In the genomic region with DNA sequence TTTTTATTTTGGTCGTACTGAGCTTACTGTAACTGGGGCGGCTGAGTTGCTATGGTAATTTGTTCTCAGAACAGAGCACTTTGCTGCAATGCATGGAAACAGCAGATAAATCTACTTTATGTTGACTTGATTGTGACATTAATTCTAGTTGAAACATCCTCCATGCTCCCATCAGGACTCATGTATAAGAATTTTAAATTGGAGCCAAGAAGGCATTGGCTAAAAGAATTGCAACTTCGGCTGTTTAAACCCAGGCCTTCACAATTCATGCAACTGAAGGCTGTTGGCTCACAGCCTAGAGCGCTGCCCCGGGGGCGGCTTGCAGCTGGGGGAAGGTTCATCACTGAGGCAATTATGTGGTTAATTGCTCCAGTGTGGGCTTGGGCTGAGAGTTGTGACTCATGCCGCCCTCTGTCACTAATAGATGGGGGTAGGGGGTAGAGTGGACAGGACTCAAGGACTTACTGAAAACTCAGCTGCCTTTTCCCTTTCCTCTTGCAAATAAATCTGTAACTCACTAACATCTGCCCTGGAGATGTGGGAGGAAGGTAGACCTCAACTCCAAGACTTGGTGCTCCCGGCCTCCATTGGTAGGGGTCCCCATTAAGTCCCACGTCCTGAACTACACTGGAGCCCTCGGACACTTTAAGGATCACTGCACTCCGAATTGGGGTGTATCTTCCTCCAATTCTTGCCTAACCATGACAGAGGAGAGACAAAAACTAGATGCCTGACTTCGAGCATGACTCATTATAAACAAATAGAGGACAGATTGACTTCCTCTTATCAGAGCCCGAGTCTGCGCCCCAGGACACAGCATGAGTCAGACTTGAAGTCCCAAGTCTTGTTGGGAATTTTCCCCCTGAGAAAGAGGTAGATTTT, we compare ENCODE assay signal across 1 cellular context.
TF ChIP-seq lines count a peak whose summit lies in the region.

No MANE protein-coding gene starts in this region.

TF ChIP-seq in HepG2, 621 proteins besides CTCF, POLR2A, EP300 and RAD21 (continued from another document and continues in another):
- TF ChIP-seq, protein P1, sequence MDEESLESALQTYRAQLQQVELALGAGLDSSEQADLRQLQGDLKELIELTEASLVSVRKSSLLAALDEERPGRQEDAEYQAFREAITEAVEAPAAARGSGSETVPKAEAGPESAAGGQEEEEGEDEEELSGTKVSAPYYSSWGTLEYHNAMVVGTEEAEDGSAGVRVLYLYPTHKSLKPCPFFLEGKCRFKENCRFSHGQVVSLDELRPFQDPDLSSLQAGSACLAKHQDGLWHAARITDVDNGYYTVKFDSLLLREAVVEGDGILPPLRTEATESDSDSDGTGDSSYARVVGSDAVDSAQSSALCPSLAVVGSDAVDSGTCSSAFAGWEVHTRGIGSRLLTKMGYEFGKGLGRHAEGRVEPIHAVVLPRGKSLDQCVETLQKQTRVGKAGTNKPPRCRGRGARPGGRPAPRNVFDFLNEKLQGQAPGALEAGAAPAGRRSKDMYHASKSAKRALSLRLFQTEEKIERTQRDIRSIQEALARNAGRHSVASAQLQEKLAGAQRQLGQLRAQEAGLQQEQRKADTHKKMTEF (CRISPR knock-in tag; IDR thresholded peaks at IDR 0.05), result peak; percentile 66; the same call in 1 of the 2 replicates
- TF ChIP-seq MTERF4 (CRISPR knock-in tag; IDR thresholded peaks at IDR 0.05) (no peak), RBM22 (optimal IDR thresholded peaks at IDR 0.05; ENCODE audit: low read length) (no peak), ATM (IDR thresholded peaks at IDR 0.05; ENCODE audit: borderline replicate concordance) (no peak), EEA1 (CRISPR knock-in tag; IDR thresholded peaks at IDR 0.05; ENCODE audit: borderline replicate concordance) (no peak), ZNF274 (CRISPR knock-in tag; IDR thresholded peaks at IDR 0.05) (peak; percentile 44; the same call in 1 of the 2 replicates), CEBPZ (IDR thresholded peaks at IDR 0.05; ENCODE audit: low read length) (no peak), YY1 (IDR thresholded peaks at IDR 0.05; ENCODE audit: insufficient read depth, insufficient replicate concordance, low read depth, low read length) (no peak), ZNF17 (CRISPR knock-in tag; IDR thresholded peaks at IDR 0.05) (no peak), MAZ (IDR thresholded peaks at IDR 0.05; ENCODE audit: borderline replicate concordance, low read depth, low read length) (no peak), MAZ (CRISPR knock-in tag; IDR thresholded peaks at IDR 0.05; ENCODE audit: low read depth) (peak; percentile 39; the same call in 1 of the 2 replicates), ZNF224 (CRISPR knock-in tag; IDR thresholded peaks at IDR 0.05) (no peak; the same call in 1 of the 2 replicates), ZZZ3 (CRISPR knock-in tag; IDR thresholded peaks at IDR 0.05; ENCODE audit: borderline replicate concordance) (no peak), TFDP2 (CRISPR knock-in tag; IDR thresholded peaks at IDR 0.05) (no peak; the same call in 1 of the 2 replicates), BCL6 (CRISPR knock-in tag; IDR thresholded peaks at IDR 0.05) (no peak), BHLHE40 (IDR thresholded peaks at IDR 0.05; ENCODE audit: low read length) (no peak), SKI (IDR thresholded peaks at IDR 0.05; ENCODE audit: partially characterized antibody) (peak; percentile 50), SALL2 (CRISPR knock-in tag; IDR thresholded peaks at IDR 0.05) (0 out of 2 replicates have a peak, but pooled peaks have one; percentile 37), ZNF512B (CRISPR knock-in tag; IDR thresholded peaks at IDR 0.05; ENCODE audit: borderline replicate concordance) (no peak), TEAD3 (CRISPR knock-in tag; optimal IDR thresholded peaks at IDR 0.05; ENCODE audit: borderline replicate concordance) (peak; percentile 33), ZNF317 (CRISPR knock-in tag; IDR thresholded peaks at IDR 0.05) (peak; percentile 36; the same call in 1 of the 2 replicates), PCBP1 (IDR thresholded peaks at IDR 0.05; ENCODE audit: borderline replicate concordance, low read depth, low read length) (no peak), ZNF672 (CRISPR knock-in tag; IDR thresholded peaks at IDR 0.05) (no peak), ZNF367 (CRISPR knock-in tag; IDR thresholded peaks at IDR 0.05; ENCODE audit: borderline replicate concordance) (no peak), ZNF75D (CRISPR knock-in tag; IDR thresholded peaks at IDR 0.05; ENCODE audit: borderline replicate concordance) (no peak), ZNF556 (CRISPR knock-in tag; IDR thresholded peaks at IDR 0.05; ENCODE audit: borderline replicate concordance) (no peak), TP53 (CRISPR knock-in tag; conservative IDR thresholded peaks at IDR 0.05) (no peak), ZNF639 (CRISPR knock-in tag; conservative IDR thresholded peaks at IDR 0.05) (no peak), ZNF124 (CRISPR knock-in tag; IDR thresholded peaks at IDR 0.05) (no peak), RBM39 (IDR thresholded peaks at IDR 0.05; ENCODE audit: low read depth, low read length, poor library complexity, severe bottlenecking) (no peak)
- TF ChIP-seq, protein P2, sequence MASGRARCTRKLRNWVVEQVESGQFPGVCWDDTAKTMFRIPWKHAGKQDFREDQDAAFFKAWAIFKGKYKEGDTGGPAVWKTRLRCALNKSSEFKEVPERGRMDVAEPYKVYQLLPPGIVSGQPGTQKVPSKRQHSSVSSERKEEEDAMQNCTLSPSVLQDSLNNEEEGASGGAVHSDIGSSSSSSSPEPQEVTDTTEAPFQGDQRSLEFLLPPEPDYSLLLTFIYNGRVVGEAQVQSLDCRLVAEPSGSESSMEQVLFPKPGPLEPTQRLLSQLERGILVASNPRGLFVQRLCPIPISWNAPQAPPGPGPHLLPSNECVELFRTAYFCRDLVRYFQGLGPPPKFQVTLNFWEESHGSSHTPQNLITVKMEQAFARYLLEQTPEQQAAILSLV (CRISPR knock-in tag; IDR thresholded peaks at IDR 0.05; ENCODE audit: borderline replicate concordance), result no peak
- TF ChIP-seq, protein P3, sequence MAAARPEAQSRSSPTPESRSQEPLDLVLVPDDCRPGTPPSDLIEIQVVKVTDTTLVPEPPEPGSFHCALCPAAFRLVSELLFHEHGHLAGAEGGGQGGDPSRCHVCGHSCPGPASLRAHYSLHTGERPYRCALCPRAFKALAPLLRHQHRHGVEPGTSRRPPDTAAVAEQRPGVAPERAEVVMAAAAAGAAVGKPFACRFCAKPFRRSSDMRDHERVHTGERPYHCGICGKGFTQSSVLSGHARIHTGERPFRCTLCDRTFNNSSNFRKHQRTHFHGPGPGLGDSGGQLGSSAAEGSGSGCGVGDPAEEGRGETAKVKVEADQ (CRISPR knock-in tag; IDR thresholded peaks at IDR 0.05; ENCODE audit: borderline replicate concordance), result no peak; the same call in 1 of the 2 replicates
- TF ChIP-seq, protein P4, sequence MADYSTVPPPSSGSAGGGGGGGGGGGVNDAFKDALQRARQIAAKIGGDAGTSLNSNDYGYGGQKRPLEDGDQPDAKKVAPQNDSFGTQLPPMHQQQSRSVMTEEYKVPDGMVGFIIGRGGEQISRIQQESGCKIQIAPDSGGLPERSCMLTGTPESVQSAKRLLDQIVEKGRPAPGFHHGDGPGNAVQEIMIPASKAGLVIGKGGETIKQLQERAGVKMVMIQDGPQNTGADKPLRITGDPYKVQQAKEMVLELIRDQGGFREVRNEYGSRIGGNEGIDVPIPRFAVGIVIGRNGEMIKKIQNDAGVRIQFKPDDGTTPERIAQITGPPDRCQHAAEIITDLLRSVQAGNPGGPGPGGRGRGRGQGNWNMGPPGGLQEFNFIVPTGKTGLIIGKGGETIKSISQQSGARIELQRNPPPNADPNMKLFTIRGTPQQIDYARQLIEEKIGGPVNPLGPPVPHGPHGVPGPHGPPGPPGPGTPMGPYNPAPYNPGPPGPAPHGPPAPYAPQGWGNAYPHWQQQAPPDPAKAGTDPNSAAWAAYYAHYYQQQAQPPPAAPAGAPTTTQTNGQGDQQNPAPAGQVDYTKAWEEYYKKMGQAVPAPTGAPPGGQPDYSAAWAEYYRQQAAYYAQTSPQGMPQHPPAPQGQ (CRISPR knock-in tag; IDR thresholded peaks at IDR 0.05; ENCODE audit: borderline replicate concordance), result no peak
- TF ChIP-seq, protein P5, sequence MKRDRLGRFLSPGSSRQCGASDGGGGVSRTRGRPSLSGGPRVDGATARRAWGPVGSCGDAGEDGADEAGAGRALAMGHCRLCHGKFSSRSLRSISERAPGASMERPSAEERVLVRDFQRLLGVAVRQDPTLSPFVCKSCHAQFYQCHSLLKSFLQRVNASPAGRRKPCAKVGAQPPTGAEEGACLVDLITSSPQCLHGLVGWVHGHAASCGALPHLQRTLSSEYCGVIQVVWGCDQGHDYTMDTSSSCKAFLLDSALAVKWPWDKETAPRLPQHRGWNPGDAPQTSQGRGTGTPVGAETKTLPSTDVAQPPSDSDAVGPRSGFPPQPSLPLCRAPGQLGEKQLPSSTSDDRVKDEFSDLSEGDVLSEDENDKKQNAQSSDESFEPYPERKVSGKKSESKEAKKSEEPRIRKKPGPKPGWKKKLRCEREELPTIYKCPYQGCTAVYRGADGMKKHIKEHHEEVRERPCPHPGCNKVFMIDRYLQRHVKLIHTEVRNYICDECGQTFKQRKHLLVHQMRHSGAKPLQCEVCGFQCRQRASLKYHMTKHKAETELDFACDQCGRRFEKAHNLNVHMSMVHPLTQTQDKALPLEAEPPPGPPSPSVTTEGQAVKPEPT (CRISPR knock-in tag; IDR thresholded peaks at IDR 0.05; ENCODE audit: low read depth), result no peak
- TF ChIP-seq, protein P6, sequence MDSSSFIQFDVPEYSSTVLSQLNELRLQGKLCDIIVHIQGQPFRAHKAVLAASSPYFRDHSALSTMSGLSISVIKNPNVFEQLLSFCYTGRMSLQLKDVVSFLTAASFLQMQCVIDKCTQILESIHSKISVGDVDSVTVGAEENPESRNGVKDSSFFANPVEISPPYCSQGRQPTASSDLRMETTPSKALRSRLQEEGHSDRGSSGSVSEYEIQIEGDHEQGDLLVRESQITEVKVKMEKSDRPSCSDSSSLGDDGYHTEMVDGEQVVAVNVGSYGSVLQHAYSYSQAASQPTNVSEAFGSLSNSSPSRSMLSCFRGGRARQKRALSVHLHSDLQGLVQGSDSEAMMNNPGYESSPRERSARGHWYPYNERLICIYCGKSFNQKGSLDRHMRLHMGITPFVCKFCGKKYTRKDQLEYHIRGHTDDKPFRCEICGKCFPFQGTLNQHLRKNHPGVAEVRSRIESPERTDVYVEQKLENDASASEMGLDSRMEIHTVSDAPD (CRISPR knock-in tag; IDR thresholded peaks at IDR 0.05), result peak; percentile 59; the same call in 1 of the 2 replicates
